Comparison of ENCODE assay signal across 2 cellular contexts in the genomic region with DNA sequence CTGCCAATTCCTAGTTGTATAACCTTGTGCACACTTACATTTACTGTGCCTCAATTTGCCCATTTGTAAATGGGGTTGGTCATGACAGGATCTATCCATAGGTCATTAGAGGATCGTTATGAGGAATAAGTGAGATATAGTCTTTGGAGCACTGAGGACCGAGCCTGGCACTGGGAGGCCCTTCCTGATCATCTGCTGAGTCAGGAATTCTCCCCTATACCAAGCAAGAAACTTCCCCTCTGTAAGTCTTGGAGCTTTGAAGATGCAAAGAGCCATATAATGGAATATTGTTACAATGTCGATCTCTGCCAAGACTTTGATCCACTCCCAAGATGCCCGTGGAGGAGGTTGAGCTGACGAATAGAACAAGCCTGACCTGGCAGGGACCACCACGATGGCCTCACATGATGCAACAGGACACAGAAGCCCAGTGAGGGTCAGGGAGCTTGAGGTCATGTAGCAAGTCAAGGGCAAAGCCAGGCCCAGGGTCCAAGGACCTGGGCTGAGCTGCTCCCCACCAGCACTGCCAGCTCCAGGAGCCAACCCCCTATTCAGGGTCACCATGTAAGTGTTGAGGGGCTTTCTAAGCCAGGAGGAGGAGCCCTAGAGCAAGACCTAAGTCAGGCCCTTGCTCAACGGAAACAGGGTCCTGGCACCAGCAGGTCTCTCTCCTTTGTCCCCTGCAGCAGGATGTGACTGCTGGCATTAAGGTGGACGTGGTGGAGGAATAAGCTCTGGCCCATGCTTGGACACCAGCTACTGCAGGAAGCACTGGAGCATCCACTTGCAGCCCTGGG.
A peak's percentile ranks its signal among the peaks of the same experiment; 100 is the strongest.
TF ChIP-seq lines count a peak whose summit lies in the region.

No MANE protein-coding gene starts in this region.

TF ChIP-seq in A549, 52 proteins besides CTCF, POLR2A, EP300 and RAD21:
- no peak for TF ChIP-seq SREBF2 (IDR thresholded peaks at IDR 0.05)
- TF ChIP-seq, protein P1, sequence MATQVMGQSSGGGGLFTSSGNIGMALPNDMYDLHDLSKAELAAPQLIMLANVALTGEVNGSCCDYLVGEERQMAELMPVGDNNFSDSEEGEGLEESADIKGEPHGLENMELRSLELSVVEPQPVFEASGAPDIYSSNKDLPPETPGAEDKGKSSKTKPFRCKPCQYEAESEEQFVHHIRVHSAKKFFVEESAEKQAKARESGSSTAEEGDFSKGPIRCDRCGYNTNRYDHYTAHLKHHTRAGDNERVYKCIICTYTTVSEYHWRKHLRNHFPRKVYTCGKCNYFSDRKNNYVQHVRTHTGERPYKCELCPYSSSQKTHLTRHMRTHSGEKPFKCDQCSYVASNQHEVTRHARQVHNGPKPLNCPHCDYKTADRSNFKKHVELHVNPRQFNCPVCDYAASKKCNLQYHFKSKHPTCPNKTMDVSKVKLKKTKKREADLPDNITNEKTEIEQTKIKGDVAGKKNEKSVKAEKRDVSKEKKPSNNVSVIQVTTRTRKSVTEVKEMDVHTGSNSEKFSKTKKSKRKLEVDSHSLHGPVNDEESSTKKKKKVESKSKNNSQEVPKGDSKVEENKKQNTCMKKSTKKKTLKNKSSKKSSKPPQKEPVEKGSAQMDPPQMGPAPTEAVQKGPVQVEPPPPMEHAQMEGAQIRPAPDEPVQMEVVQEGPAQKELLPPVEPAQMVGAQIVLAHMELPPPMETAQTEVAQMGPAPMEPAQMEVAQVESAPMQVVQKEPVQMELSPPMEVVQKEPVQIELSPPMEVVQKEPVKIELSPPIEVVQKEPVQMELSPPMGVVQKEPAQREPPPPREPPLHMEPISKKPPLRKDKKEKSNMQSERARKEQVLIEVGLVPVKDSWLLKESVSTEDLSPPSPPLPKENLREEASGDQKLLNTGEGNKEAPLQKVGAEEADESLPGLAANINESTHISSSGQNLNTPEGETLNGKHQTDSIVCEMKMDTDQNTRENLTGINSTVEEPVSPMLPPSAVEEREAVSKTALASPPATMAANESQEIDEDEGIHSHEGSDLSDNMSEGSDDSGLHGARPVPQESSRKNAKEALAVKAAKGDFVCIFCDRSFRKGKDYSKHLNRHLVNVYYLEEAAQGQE (IDR thresholded peaks at IDR 0.05), result no peak
- peak; percentile 76 for TF ChIP-seq MAFK (IDR thresholded peaks at IDR 0.05; ENCODE audit: partially characterized antibody)
- no peak for TF ChIP-seq HDAC2 (IDR thresholded peaks at IDR 0.05)
- TF ChIP-seq TFCP2L1 (CRISPR knock-in tag; IDR thresholded peaks at IDR 0.05), result no peak

TF ChIP-seq in GM23338, 12 proteins besides CTCF, POLR2A, EP300 and RAD21:
- TF ChIP-seq JUNB (IDR thresholded peaks at IDR 0.05; ENCODE audit: unreplicated experiment) (no peak), EZH2phosphoT487 (IDR thresholded peaks at IDR 0.05; ENCODE audit: unreplicated experiment) (no peak), CREB1 (CRISPR knock-in tag; IDR thresholded peaks at IDR 0.05; ENCODE audit: low read depth) (no peak), STAT1 (IDR thresholded peaks at IDR 0.05; ENCODE audit: unreplicated experiment) (no peak), ZNF114 (CRISPR knock-in tag; IDR thresholded peaks at IDR 0.05) (no peak), EZH2 (IDR thresholded peaks at IDR 0.05; ENCODE audit: low read depth, unreplicated experiment) (no peak), POLR2AphosphoS5 (IDR thresholded peaks at IDR 0.05; ENCODE audit: low read depth) (no peak), NANOG (IDR thresholded peaks at IDR 0.05; ENCODE audit: borderline replicate concordance) (no peak), ZNF331 (CRISPR knock-in tag; IDR thresholded peaks at IDR 0.05; ENCODE audit: low read depth) (no peak)
- TF ChIP-seq, protein P2, sequence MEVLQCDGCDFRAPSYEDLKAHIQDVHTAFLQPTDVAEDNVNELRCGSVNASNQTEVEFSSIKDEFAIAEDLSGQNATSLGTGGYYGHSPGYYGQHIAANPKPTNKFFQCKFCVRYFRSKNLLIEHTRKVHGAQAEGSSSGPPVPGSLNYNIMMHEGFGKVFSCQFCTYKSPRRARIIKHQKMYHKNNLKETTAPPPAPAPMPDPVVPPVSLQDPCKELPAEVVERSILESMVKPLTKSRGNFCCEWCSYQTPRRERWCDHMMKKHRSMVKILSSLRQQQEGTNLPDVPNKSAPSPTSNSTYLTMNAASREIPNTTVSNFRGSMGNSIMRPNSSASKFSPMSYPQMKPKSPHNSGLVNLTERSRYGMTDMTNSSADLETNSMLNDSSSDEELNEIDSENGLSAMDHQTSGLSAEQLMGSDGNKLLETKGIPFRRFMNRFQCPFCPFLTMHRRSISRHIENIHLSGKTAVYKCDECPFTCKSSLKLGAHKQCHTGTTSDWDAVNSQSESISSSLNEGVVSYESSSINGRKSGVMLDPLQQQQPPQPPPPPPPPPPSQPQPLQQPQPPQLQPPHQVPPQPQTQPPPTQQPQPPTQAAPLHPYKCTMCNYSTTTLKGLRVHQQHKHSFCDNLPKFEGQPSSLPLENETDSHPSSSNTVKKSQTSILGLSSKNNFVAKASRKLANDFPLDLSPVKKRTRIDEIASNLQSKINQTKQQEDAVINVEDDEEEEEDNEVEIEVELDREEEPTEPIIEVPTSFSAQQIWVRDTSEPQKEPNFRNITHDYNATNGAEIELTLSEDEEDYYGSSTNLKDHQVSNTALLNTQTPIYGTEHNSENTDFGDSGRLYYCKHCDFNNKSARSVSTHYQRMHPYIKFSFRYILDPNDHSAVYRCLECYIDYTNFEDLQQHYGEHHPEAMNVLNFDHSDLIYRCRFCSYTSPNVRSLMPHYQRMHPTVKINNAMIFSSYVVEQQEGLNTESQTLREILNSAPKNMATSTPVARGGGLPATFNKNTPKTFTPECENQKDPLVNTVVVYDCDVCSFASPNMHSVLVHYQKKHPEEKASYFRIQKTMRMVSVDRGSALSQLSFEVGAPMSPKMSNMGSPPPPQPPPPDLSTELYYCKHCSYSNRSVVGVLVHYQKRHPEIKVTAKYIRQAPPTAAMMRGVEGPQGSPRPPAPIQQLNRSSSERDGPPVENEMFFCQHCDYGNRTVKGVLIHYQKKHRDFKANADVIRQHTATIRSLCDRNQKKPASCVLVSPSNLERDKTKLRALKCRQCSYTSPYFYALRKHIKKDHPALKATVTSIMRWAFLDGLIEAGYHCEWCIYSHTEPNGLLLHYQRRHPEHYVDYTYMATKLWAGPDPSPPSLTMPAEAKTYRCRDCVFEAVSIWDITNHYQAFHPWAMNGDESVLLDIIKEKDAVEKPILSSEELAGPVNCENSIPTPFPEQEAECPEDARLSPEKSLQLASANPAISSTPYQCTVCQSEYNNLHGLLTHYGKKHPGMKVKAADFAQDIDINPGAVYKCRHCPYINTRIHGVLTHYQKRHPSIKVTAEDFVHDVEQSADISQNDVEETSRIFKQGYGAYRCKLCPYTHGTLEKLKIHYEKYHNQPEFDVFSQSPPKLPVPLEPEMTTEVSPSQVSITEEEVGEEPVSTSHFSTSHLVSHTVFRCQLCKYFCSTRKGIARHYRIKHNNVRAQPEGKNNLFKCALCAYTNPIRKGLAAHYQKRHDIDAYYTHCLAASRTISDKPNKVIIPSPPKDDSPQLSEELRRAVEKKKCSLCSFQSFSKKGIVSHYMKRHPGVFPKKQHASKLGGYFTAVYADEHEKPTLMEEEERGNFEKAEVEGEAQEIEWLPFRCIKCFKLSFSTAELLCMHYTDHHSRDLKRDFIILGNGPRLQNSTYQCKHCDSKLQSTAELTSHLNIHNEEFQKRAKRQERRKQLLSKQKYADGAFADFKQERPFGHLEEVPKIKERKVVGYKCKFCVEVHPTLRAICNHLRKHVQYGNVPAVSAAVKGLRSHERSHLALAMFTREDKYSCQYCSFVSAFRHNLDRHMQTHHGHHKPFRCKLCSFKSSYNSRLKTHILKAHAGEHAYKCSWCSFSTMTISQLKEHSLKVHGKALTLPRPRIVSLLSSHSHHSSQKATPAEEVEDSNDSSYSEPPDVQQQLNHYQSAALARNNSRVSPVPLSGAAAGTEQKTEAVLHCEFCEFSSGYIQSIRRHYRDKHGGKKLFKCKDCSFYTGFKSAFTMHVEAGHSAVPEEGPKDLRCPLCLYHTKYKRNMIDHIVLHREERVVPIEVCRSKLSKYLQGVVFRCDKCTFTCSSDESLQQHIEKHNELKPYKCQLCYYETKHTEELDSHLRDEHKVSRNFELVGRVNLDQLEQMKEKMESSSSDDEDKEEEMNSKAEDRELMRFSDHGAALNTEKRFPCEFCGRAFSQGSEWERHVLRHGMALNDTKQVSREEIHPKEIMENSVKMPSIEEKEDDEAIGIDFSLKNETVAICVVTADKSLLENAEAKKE (CRISPR knock-in tag; IDR thresholded peaks at IDR 0.05), result no peak
- TF ChIP-seq, protein P3, sequence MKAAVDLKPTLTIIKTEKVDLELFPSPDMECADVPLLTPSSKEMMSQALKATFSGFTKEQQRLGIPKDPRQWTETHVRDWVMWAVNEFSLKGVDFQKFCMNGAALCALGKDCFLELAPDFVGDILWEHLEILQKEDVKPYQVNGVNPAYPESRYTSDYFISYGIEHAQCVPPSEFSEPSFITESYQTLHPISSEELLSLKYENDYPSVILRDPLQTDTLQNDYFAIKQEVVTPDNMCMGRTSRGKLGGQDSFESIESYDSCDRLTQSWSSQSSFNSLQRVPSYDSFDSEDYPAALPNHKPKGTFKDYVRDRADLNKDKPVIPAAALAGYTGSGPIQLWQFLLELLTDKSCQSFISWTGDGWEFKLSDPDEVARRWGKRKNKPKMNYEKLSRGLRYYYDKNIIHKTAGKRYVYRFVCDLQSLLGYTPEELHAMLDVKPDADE (IDR thresholded peaks at IDR 0.05), result no peak
- TF ChIP-seq, protein P1 (IDR thresholded peaks at IDR 0.05; ENCODE audit: unreplicated experiment), result no peak
TF ChIP-seq in GM23338: peak in this region for 0.
